10 cellular contexts compared by ENCODE assay signal in the genomic region with DNA sequence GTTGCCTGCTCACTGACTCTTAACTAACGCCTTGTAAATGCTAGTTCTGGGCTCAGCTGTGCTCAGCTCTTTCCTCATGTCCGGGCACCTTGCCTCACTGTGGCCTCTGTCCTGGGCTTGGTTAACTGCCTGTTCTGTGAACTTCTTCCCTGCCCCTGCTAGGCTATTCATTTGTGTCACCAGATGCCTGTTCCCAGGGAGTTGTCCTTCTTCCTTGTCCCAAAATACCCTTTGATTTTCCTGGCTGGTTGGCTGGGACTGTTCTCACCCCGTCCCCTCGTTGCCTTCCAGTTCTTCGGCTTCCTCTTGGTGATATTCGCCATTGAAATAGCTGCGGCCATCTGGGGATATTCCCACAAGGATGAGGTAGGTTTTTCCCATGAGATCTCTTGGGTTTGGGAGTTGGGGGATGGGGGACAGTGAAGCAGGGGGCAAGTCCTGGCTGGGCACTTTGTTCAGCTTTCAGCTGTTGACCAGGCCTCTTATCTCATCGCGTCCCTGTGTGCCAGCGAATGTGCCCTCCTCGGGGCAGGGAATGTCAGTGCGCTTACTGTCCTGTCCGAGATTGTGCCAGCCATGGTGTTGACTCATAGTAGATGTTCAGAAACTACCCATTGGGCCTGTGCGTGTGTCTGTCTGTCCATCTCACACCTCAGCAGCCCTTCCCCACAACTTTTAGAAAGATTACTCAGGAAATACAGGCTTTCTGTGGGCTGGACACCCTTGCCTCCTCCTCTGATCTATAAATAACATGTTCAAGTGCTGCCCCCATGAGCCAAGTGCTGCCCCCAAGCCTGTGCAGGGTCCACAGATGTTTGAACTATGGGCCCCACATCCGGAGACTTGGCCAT. TPM values are rescaled to one million over a fixed set of nuclear protein-coding genes. Genes with fewer than 3 reads are reported as not detected.
DNase-seq lines count a peak whose midpoint lies in the region; ATAC-seq and TF ChIP-seq lines count a peak whose summit lies in the region.
"Had no signal": no experiment of that assay in that cellular context is flagged by ENCODE, and none has a peak within 500 bp of the region (broad histone marks: within the 10 kb centered on the region; RNA-seq: fewer than 3 reads in every experiment).

No MANE protein-coding gene starts in this region.

- H3K36me3 Mint-ChIP-seq in Caco-2 (ENCODE audit: insufficient read depth, unreplicated experiment): peaks cover 45% of the 10 kb centered on the region

- TF ChIP-seq POLR2A in adrenal gland (IDR thresholded peaks at IDR 0.05): no peak

- CTCF ChIA-PET in Caco-2 (lab: Charles Lee): no interaction called here

- no peak overlapping the region for H3K4me3 ChIP-seq in Caco-2 (ENCODE audit: low read depth, low read length)
- no peak overlapping the region for H3K4me3 ChIP-seq in adrenal gland
- H3K4me3 ChIP-seq in right cardiac atrium (ENCODE audit: low read length): no peak overlapping the region

- intact Hi-C loops in Caco-2 (cut with micrococcal nuclease; ENCODE audit: unreplicated experiment): no loop called here
- intact Hi-C loops in adrenal gland (cut with DNase I): loop anchor here in 1 of 2 donors (5.0 kb wide), 1 partner anchor 36 kb away; no protein-coding TSS in a partner anchor
- intact Hi-C loops in right cardiac atrium (cut with DNase I): no loop called here

- POLR2A ChIA-PET in Caco-2 (lab: Charles Lee): no interaction called here

- H3K4me1 ChIP-seq in Caco-2 (peaks cover 65% of the 10 kb centered on the region), adrenal gland (replicated peaks in 1 of 2) (peaks cover 44 to 78% of the 10 kb centered on the region in 2 donors), right cardiac atrium (ENCODE audit: control insufficient read depth, insufficient read depth, low read length) (peaks cover 38% of the 10 kb centered on the region)

- no peaks in the 10 kb centered on the region for H3K27me3 ChIP-seq in Caco-2 (replicated peaks; ENCODE audit: control insufficient read depth, insufficient read depth, low read length)
- no peaks in the 10 kb centered on the region for H3K27me3 ChIP-seq in adrenal gland
- H3K27me3 ChIP-seq in right cardiac atrium (ENCODE audit: control insufficient read depth, insufficient read depth): no peaks in the 10 kb centered on the region

- H3K4me3 Mint-ChIP-seq in Caco-2 (ENCODE audit: unreplicated experiment): no peak overlapping the region

- no TSS peak for BruUV-seq in Caco-2 (replicated peaks; lab: Mats Ljungman, UMichigan)

- H3K27ac Mint-ChIP-seq in Caco-2 (ENCODE audit: unreplicated experiment): peak overlapping the region; percentile 96

- no peaks in the 10 kb centered on the region for H3K9me3 Mint-ChIP-seq in Caco-2 (ENCODE audit: unreplicated experiment)

- peaks cover 7% of the 10 kb centered on the region for H3K36me3 ChIP-seq in Caco-2 (ENCODE audit: control insufficient read depth, insufficient read depth, low read length)
- peaks cover 0 to 40% of the 10 kb centered on the region in 2 donors for H3K36me3 ChIP-seq in adrenal gland (replicated peaks in 1 of 2)

- 56 to 70% (median 65%) methylated on average over 15 of the region's 15 CpGs for WGBS in adrenal gland, 4 donors
- WGBS in right cardiac atrium: 51% methylated on average over 15 of the region's 15 CpGs

- H3K27ac ChIP-seq in adrenal gland (peak overlapping the region; percentile 46 to 95 (median 72)), right cardiac atrium (ENCODE audit: low read length) (peak overlapping the region; percentile 80)

- no peaks in the 10 kb centered on the region for H3K9me3 ChIP-seq in Caco-2
- H3K9me3 ChIP-seq in adrenal gland (replicated peaks in 1 of 3): no peaks in the 10 kb centered on the region
- H3K9me3 ChIP-seq in right cardiac atrium (ENCODE audit: control insufficient read depth, low read length): no peaks in the 10 kb centered on the region

- no peak for TF ChIP-seq CTCF in Caco-2 (IDR thresholded peaks at IDR 0.05; ENCODE audit: insufficient read depth in 1 of 2, low read depth in 1 of 2, low read length in 1 of 2, severe bottlenecking in 1 of 2, unreplicated experiment in 1 of 2)
- TF ChIP-seq CTCF in adrenal gland (IDR thresholded peaks at IDR 0.05): peak in 3 of 6 experiments; percentile 8 to 15 (median 13)

- DNase-seq in Caco-2 (no peak), adrenal gland (peak in 6 of 7 donors; percentile 73 to 78 (median 77)), right cardiac atrium (peak in 2 of 3 donors; percentile 60 to 61), putamen (ENCODE audit: low spot score) (peak; percentile 78), AG08395 (ENCODE audit: low spot score) (no peak)
- DNase-seq in effector CD4-positive, alpha-beta T cell: no peak
- DNase-seq: DMS153; effector memory CD4-positive, alpha-beta T cell had no signal

- ATAC-seq in right cardiac atrium (peak; percentile 27 to 48), GM21381 (IDR thresholded peaks at IDR 0.05; ENCODE audit: unreplicated experiment) (no peak), GM19463 (IDR thresholded peaks at IDR 0.05; ENCODE audit: unreplicated experiment) (no peak)

- no peaks in the 10 kb centered on the region for H3K27me3 Mint-ChIP-seq in Caco-2 (ENCODE audit: insufficient read depth, unreplicated experiment)

- peaks cover 70% of the 10 kb centered on the region for H3K4me1 Mint-ChIP-seq in Caco-2 (ENCODE audit: low read depth, unreplicated experiment)

RNA-seq across cellular contexts. Expression of a gene that starts 33.1 kb away (rescaled TPM):
- total RNA-seq in Caco-2 (2022): 170 and 179 TPM in 2 replicates
- 100 to 1,000 TPM; 165 to 461 (median 322) TPM for total RNA-seq in adrenal gland
- polyA plus RNA-seq in adrenal gland: 100 to 1,000 TPM in 2 of 3 donors, 10 to 100 TPM in 1; 66.3 to 244 (median 139) TPM
- total RNA-seq in right cardiac atrium: 100 to 1,000 TPM; 117 to 248 (median 134) TPM
- 212 TPM for polyA plus RNA-seq in right cardiac atrium

Comparison
In these comparisons a context has a peak if more than half of its experiments do, and no peak if none do; other contexts are left out.
1. DNase-seq: peak in adrenal gland (6 of 7), right cardiac atrium (2 of 3) and putamen (single experiment); none in Caco-2 (0 of 2), effector CD4-positive, alpha-beta T cell (single experiment) and AG08395 (single experiment).
2. ATAC-seq: peak in right cardiac atrium (2 of 2); none in GM21381 (single experiment) and GM19463 (single experiment).